ENCODE assay signal across 30 cellular contexts in genomic region chr6:130995783-130996447, GRCh38.
A peak's percentile ranks its signal among the peaks of the same experiment; 100 is the strongest.
DNase-seq lines count a peak whose midpoint lies in the region; TF ChIP-seq lines count a peak whose summit lies in the region.
"Had no signal": no experiment of that assay in that cellular context is flagged by ENCODE, and none has a peak within 500 bp of the region (broad histone marks: within the 10 kb centered on the region; RNA-seq: fewer than 3 reads in every experiment).

No MANE protein-coding gene starts in this region.

- no peak for TF ChIP-seq CTCF in endodermal cell (conservative IDR thresholded peaks at IDR 0.05)
- TF ChIP-seq CTCF in nephron (IDR thresholded peaks at IDR 0.05; ENCODE audit: unreplicated experiment in 3 of 3) = no peak
- no peak for TF ChIP-seq CTCF in A673 (conservative IDR thresholded peaks at IDR 0.05; ENCODE audit: low read depth, low read length)

- H3K36me3 Mint-ChIP-seq in endodermal cell (ENCODE audit: low read depth) (peaks cover 9% of the 10 kb centered on the region), nephron (ENCODE audit: low read depth) (peaks cover 3% of the 10 kb centered on the region)
- H3K36me3 Mint-ChIP-seq: CD14-positive monocyte had no signal

- H3K4me1 Mint-ChIP-seq in endodermal cell = peaks cover 77% of the 10 kb centered on the region
- peaks cover 53% of the 10 kb centered on the region for H3K4me1 Mint-ChIP-seq in nephron
- H3K4me1 Mint-ChIP-seq: CD14-positive monocyte; naive thymus-derived CD4-positive, alpha-beta T cell had no signal

- H3K27ac Mint-ChIP-seq in endodermal cell = peak overlapping the region; percentile 1
- peak overlapping the region; percentile 63 to 88 (median 73) for H3K27ac Mint-ChIP-seq in nephron
- H3K27ac Mint-ChIP-seq: activated B cell treated with CpG ODN at 0.5 μM for 24 hours; activated T-helper 1 cell treated with anti-CD3 and anti-CD28 coated beads, Interleukin-12 subunit alpha, Interleukin-12 subunit beta, Interleukin-2, Interleukin-4 antibody, amounts not matched to agents 30 ng/mL and 10 ng/mL and 1 ng/mL, durations not matched to agents 14 hours and 24 hours and 36 hours; CD14-positive monocyte; dendritic cell treated with granulocyte-macrophage colony-stimulating factor and Interleukin-4, amounts not matched to agents 40 ng/mL and 50 ng/mL, for 4 days; naive thymus-derived CD4-positive, alpha-beta T cell had no signal

- H3K4me3 Mint-ChIP-seq in endodermal cell = no peak overlapping the region
- no peak overlapping the region for H3K4me3 Mint-ChIP-seq in nephron
- H3K4me3 Mint-ChIP-seq: activated B cell treated with CpG ODN at 0.5 μM for 24 hours; activated T-helper 1 cell treated with anti-CD3 and anti-CD28 coated beads, Interleukin-12 subunit alpha, Interleukin-12 subunit beta, Interleukin-2, Interleukin-4 antibody, amounts not matched to agents 30 ng/mL and 10 ng/mL and 1 ng/mL, durations not matched to agents 14 hours and 24 hours and 36 hours; CD14-positive monocyte; dendritic cell treated with granulocyte-macrophage colony-stimulating factor and Interleukin-4, amounts not matched to agents 40 ng/mL and 50 ng/mL, for 4 days; naive thymus-derived CD4-positive, alpha-beta T cell had no signal

- peak; percentile 9 for DNase-seq in DMS53 treated with DMSO at 0.1 percent for 48 hours (lab: John Stamatoyannopoulos, UW; ENCODE audit: unreplicated experiment)
- peak; percentile 31 for DNase-seq in MG63
- DNase-seq in endodermal cell = no peak
- DNase-seq in activated effector memory CD4-positive, alpha-beta T cell treated with anti-CD3 and anti-CD28 coated beads, Interleukin-2, amount 50 U/mL, for 16 hours = no peak
- DNase-seq in GOT3 (lab: John Stamatoyannopoulos, UW) = no peak
- no peak for DNase-seq in NK-92 (lab: John Stamatoyannopoulos, UW; ENCODE audit: unreplicated experiment)
- DNase-seq in A673 (ENCODE audit: low spot score) = no peak
- DNase-seq: activated B cell treated with CpG ODN at 0.5 μM for 24 hours; activated CD4-positive, alpha-beta T cell treated with anti-CD3 and anti-CD28 coated beads, Interleukin-2, amount 50 U/mL, for 4 hours; activated naive CD4-positive, alpha-beta T cell treated with anti-CD3 and anti-CD28 coated beads, Interleukin-2, amount 50 U/mL, for 16 hours; amygdala; glutamatergic neuron; KG1; kidney glomerular epithelial cell; mammary epithelial cell; naive thymus-derived CD4-positive, alpha-beta T cell; NCI-H1694 treated with DMSO at 0.1 percent for 48 hours; NCI-H2171 treated with DMSO at 0.1 percent for 48 hours; NCI-H524 treated with DMSO at 0.1 percent for 48 hours; pancreas; stimulated activated CD4-positive, alpha-beta T cell treated with anti-CD3 and anti-CD28 coated beads, Interleukin-12 subunit alpha, Interleukin-12 subunit beta, amount 100 ng/mL, for 4 hours; stimulated activated CD4-positive, alpha-beta T cell treated with anti-CD3 and anti-CD28 coated beads, Interleukin-4, amount 100 ng/mL, for 24 hours; stimulated activated naive CD4-positive, alpha-beta T cell; SW 1271 had no signal

- H3K36me3 ChIP-seq in MG63 = no peaks in the 10 kb centered on the region
- H3K36me3 ChIP-seq in endodermal cell (ENCODE audit: control insufficient read depth, insufficient read depth, low read length) = peaks cover 15% of the 10 kb centered on the region
- H3K36me3 ChIP-seq in A673 (ENCODE audit: insufficient read depth, low read length, poor library complexity, severe bottlenecking) = no peaks in the 10 kb centered on the region
- H3K36me3 ChIP-seq: cardiac muscle cell, pancreas, right atrium auricular region had no signal

- intact Hi-C loops in A673 (cut with micrococcal nuclease; ENCODE audit: unreplicated experiment) = loop anchor here (5.0 kb wide), 1 partner anchor 66 kb away; the partner anchor contains the start of gene EPB41L2

- H3K9me3 Mint-ChIP-seq in endodermal cell (peaks cover 6% of the 10 kb centered on the region), nephron (no peaks in the 10 kb centered on the region)
- H3K9me3 Mint-ChIP-seq: activated B cell treated with CpG ODN at 0.5 μM for 24 hours; activated T-helper 1 cell treated with anti-CD3 and anti-CD28 coated beads, Interleukin-12 subunit alpha, Interleukin-12 subunit beta, Interleukin-2, Interleukin-4 antibody, amounts not matched to agents 30 ng/mL and 10 ng/mL and 1 ng/mL, durations not matched to agents 14 hours and 24 hours and 36 hours; dendritic cell treated with granulocyte-macrophage colony-stimulating factor and Interleukin-4, amounts not matched to agents 40 ng/mL and 50 ng/mL, for 4 days had no signal

- H3K27me3 Mint-ChIP-seq in endodermal cell (ENCODE audit: insufficient read depth) (no peaks in the 10 kb centered on the region), nephron (ENCODE audit: low read depth) (no peaks in the 10 kb centered on the region)
- H3K27me3 Mint-ChIP-seq: activated B cell treated with CpG ODN at 0.5 μM for 24 hours; dendritic cell treated with granulocyte-macrophage colony-stimulating factor and Interleukin-4, amounts not matched to agents 40 ng/mL and 50 ng/mL, for 4 days had no signal

- WGBS in endodermal cell (ENCODE audit: insufficient coverage in 1 of 2, insufficient read length in 1 of 2), 2 experiments = 95% methylated on average over 2 of the region's 2 CpGs; no CpG with 5 or more reads in 1 of the 2 experiments

- POLR2A ChIA-PET in A673 (lab: Charles Lee; ENCODE audit: low non-redundant PET) = no interaction called here

- no TSS peak for BruUV-seq in A673 (replicated peaks; lab: Mats Ljungman, UMichigan)

- H3K4me1 ChIP-seq in endodermal cell (ENCODE audit: control insufficient read depth, insufficient read depth, low read length) = peaks cover 14% of the 10 kb centered on the region
- H3K4me1 ChIP-seq in A673 (ENCODE audit: insufficient read depth, low read length, poor library complexity, severe bottlenecking) = peaks cover 45% of the 10 kb centered on the region

- H3K4me3 ChIP-seq in MG63 = no peak overlapping the region
- H3K4me3 ChIP-seq in endodermal cell (ENCODE audit: low read length) = peak overlapping the region; percentile 43
- H3K4me3 ChIP-seq in A673 (ENCODE audit: low read depth, low read length, poor library complexity, severe bottlenecking) = no peak overlapping the region
- H3K4me3 ChIP-seq: cardiac muscle cell, pancreas, right atrium auricular region had no signal

- no peaks in the 10 kb centered on the region for H3K27me3 ChIP-seq in MG63
- no peaks in the 10 kb centered on the region for H3K27me3 ChIP-seq in endodermal cell (ENCODE audit: control insufficient read depth, insufficient read depth, low read length, poor library complexity, severe bottlenecking)
- H3K27me3 ChIP-seq in A673 (replicated peaks; ENCODE audit: insufficient read depth, low read depth, low read length, poor library complexity) = peaks cover 7% of the 10 kb centered on the region
- H3K27me3 ChIP-seq: cardiac muscle cell, pancreas, right atrium auricular region had no signal

- H3K9me3 ChIP-seq in MG63 (peaks cover 3% of the 10 kb centered on the region; the same call in 1 of the 2 replicates), endodermal cell (ENCODE audit: control insufficient read depth, low read length) (peaks cover 20% of the 10 kb centered on the region), A673 (ENCODE audit: low read depth, low read length, poor library complexity, severe bottlenecking) (no peaks in the 10 kb centered on the region)
- H3K9me3 ChIP-seq: pancreas, right atrium auricular region had no signal

- no peak overlapping the region for H3K9ac ChIP-seq in endodermal cell (ENCODE audit: extremely low read depth, low read length, poor library complexity, severe bottlenecking)

- no peak overlapping the region for H3K27ac ChIP-seq in endodermal cell (ENCODE audit: low read depth, low read length)
- no peak overlapping the region for H3K27ac ChIP-seq in A673 (ENCODE audit: low read depth, low read length, poor library complexity, severe bottlenecking)
- H3K27ac ChIP-seq: pancreas, right atrium auricular region had no signal

- CTCF ChIA-PET in A673 (lab: Charles Lee) = no interaction called here

Comparison
In these comparisons a context has a peak if more than half of its experiments do, and no peak if none do; other contexts are left out.
1. DNase-seq: peak in DMS53 treated with DMSO at 0.1 percent for 48 hours (single experiment) and MG63 (single experiment); none in endodermal cell (single experiment), activated effector memory CD4-positive, alpha-beta T cell treated with anti-CD3 and anti-CD28 coated beads, Interleukin-2, amount 50 U/mL, for 16 hours (single experiment), GOT3 (single experiment), NK-92 (single experiment) and A673 (single experiment).